ENCODE assay signal across 1 cellular context in genomic region chr1:204177133-204177532, GRCh38.
A peak's percentile ranks its signal among the peaks of the same experiment; 100 is the strongest.
TF ChIP-seq lines count a peak whose summit lies in the region.

No MANE protein-coding gene starts in this region.

TF ChIP-seq in K562, 482 proteins besides CTCF, POLR2A, EP300 and RAD21 (continued from another document and continues in another):
- TF ChIP-seq, protein P1, sequence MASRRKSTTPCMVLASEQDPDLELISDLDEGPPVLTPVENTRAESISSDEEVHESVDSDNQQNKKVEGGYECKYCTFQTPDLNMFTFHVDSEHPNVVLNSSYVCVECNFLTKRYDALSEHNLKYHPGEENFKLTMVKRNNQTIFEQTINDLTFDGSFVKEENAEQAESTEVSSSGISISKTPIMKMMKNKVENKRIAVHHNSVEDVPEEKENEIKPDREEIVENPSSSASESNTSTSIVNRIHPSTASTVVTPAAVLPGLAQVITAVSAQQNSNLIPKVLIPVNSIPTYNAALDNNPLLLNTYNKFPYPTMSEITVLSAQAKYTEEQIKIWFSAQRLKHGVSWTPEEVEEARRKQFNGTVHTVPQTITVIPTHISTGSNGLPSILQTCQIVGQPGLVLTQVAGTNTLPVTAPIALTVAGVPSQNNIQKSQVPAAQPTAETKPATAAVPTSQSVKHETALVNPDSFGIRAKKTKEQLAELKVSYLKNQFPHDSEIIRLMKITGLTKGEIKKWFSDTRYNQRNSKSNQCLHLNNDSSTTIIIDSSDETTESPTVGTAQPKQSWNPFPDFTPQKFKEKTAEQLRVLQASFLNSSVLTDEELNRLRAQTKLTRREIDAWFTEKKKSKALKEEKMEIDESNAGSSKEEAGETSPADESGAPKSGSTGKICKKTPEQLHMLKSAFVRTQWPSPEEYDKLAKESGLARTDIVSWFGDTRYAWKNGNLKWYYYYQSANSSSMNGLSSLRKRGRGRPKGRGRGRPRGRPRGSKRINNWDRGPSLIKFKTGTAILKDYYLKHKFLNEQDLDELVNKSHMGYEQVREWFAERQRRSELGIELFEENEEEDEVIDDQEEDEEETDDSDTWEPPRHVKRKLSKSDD (conservative IDR thresholded peaks at IDR 0.05; ENCODE audit: low read length): no peak
- no peak for TF ChIP-seq ZNF551 (CRISPR knock-in tag; IDR thresholded peaks at IDR 0.05)
- TF ChIP-seq ZNF830 (CRISPR knock-in tag; IDR thresholded peaks at IDR 0.05): no peak
- TF ChIP-seq TAL1 (IDR thresholded peaks at IDR 0.05): peak; percentile 83
- no peak for TF ChIP-seq ZNF24 (IDR thresholded peaks at IDR 0.05)
- TF ChIP-seq, protein P2, sequence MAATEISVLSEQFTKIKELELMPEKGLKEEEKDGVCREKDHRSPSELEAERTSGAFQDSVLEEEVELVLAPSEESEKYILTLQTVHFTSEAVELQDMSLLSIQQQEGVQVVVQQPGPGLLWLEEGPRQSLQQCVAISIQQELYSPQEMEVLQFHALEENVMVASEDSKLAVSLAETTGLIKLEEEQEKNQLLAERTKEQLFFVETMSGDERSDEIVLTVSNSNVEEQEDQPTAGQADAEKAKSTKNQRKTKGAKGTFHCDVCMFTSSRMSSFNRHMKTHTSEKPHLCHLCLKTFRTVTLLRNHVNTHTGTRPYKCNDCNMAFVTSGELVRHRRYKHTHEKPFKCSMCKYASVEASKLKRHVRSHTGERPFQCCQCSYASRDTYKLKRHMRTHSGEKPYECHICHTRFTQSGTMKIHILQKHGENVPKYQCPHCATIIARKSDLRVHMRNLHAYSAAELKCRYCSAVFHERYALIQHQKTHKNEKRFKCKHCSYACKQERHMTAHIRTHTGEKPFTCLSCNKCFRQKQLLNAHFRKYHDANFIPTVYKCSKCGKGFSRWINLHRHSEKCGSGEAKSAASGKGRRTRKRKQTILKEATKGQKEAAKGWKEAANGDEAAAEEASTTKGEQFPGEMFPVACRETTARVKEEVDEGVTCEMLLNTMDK (IDR thresholded peaks at IDR 0.05; ENCODE audit: borderline replicate concordance, insufficient read depth, low read depth, low read length, poor library complexity, severe bottlenecking): no peak
- TF ChIP-seq NR2C2 (CRISPR knock-in tag; IDR thresholded peaks at IDR 0.05): peak; percentile 58
- peak; percentile 84 for TF ChIP-seq NR2C2 (tag; IDR thresholded peaks at IDR 0.05)
- TF ChIP-seq HOXB6 (CRISPR knock-in tag; IDR thresholded peaks at IDR 0.05; ENCODE audit: borderline replicate concordance): no peak
- TF ChIP-seq ZC3H8 (IDR thresholded peaks at IDR 0.05): no peak
- TF ChIP-seq PRMT5 (CRISPR knock-in tag; IDR thresholded peaks at IDR 0.05): no peak
- TF ChIP-seq ZC3H4 (CRISPR knock-in tag; IDR thresholded peaks at IDR 0.05; ENCODE audit: borderline replicate concordance): no peak
- peak; percentile 84; the same call in 1 of the 2 replicates for TF ChIP-seq SPI1 (IDR thresholded peaks at IDR 0.05; ENCODE audit: borderline replicate concordance, low read depth, low read length)
- TF ChIP-seq NFE2 (IDR thresholded peaks at IDR 0.05; ENCODE audit: low read depth): peak; percentile 51
- TF ChIP-seq, protein P3, sequence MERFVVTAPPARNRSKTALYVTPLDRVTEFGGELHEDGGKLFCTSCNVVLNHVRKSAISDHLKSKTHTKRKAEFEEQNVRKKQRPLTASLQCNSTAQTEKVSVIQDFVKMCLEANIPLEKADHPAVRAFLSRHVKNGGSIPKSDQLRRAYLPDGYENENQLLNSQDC (CRISPR knock-in tag; IDR thresholded peaks at IDR 0.05): no peak
- peak; percentile 31; the same call in 1 of the 2 replicates for TF ChIP-seq MGA (IDR thresholded peaks at IDR 0.05)
- no peak for TF ChIP-seq SREBF1 (IDR thresholded peaks at IDR 0.05; ENCODE audit: borderline replicate concordance, low read depth, low read length)
- no peak for TF ChIP-seq BRF1 (IDR thresholded peaks at IDR 0.05; ENCODE audit: borderline replicate concordance, extremely low read depth, insufficient read length)
- no peak for TF ChIP-seq MLX (CRISPR knock-in tag; conservative IDR thresholded peaks at IDR 0.05)
- no peak for TF ChIP-seq MXI1 (IDR thresholded peaks at IDR 0.05; ENCODE audit: low read depth, low read length)
- TF ChIP-seq ZNF311 (CRISPR knock-in tag; IDR thresholded peaks at IDR 0.05): no peak
- no peak for TF ChIP-seq EHMT2 (IDR thresholded peaks at IDR 0.05)
- peak; percentile 90 for TF ChIP-seq JUND (IDR thresholded peaks at IDR 0.05; ENCODE audit: borderline replicate concordance, low read depth, low read length)
- peak; percentile 96 for TF ChIP-seq JUND (tag; IDR thresholded peaks at IDR 0.05; ENCODE audit: borderline replicate concordance, low read depth, low read length)
- no peak for TF ChIP-seq NR1H2 (CRISPR knock-in tag; IDR thresholded peaks at IDR 0.05)
- TF ChIP-seq DMBX1 (CRISPR knock-in tag; IDR thresholded peaks at IDR 0.05; ENCODE audit: borderline replicate concordance): peak; percentile 28; the same call in 1 of the 2 replicates
- TF ChIP-seq KDM5B (IDR thresholded peaks at IDR 0.05; ENCODE audit: insufficient replicate concordance, low read depth, low read length): no peak
- TF ChIP-seq NR0B1 (IDR thresholded peaks at IDR 0.05; ENCODE audit: partially characterized antibody): no peak
- no peak for TF ChIP-seq GATAD2B (IDR thresholded peaks at IDR 0.05; ENCODE audit: borderline replicate concordance)
- TF ChIP-seq MAFG (tag; conservative IDR thresholded peaks at IDR 0.05): no peak
- peak; percentile 92 for TF ChIP-seq TEAD4 (IDR thresholded peaks at IDR 0.05; ENCODE audit: low read length)
- TF ChIP-seq TEAD4 (CRISPR knock-in tag; IDR thresholded peaks at IDR 0.05; ENCODE audit: borderline replicate concordance): no peak
- no peak for TF ChIP-seq ZNF655 (CRISPR knock-in tag; IDR thresholded peaks at IDR 0.05)
- no peak for TF ChIP-seq NUFIP1 (IDR thresholded peaks at IDR 0.05; ENCODE audit: partially characterized antibody)
- TF ChIP-seq, protein P4, sequence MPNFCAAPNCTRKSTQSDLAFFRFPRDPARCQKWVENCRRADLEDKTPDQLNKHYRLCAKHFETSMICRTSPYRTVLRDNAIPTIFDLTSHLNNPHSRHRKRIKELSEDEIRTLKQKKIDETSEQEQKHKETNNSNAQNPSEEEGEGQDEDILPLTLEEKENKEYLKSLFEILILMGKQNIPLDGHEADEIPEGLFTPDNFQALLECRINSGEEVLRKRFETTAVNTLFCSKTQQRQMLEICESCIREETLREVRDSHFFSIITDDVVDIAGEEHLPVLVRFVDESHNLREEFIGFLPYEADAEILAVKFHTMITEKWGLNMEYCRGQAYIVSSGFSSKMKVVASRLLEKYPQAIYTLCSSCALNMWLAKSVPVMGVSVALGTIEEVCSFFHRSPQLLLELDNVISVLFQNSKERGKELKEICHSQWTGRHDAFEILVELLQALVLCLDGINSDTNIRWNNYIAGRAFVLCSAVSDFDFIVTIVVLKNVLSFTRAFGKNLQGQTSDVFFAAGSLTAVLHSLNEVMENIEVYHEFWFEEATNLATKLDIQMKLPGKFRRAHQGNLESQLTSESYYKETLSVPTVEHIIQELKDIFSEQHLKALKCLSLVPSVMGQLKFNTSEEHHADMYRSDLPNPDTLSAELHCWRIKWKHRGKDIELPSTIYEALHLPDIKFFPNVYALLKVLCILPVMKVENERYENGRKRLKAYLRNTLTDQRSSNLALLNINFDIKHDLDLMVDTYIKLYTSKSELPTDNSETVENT (CRISPR knock-in tag; IDR thresholded peaks at IDR 0.05): no peak
- TF ChIP-seq ETV1 (tag; conservative IDR thresholded peaks at IDR 0.05; ENCODE audit: low read depth): no peak
- no peak for TF ChIP-seq MYNN (IDR thresholded peaks at IDR 0.05)
- no peak for TF ChIP-seq MYNN (CRISPR knock-in tag; IDR thresholded peaks at IDR 0.05)
